Comparison of ENCODE assay signal across 8 cellular contexts in the genomic region with DNA sequence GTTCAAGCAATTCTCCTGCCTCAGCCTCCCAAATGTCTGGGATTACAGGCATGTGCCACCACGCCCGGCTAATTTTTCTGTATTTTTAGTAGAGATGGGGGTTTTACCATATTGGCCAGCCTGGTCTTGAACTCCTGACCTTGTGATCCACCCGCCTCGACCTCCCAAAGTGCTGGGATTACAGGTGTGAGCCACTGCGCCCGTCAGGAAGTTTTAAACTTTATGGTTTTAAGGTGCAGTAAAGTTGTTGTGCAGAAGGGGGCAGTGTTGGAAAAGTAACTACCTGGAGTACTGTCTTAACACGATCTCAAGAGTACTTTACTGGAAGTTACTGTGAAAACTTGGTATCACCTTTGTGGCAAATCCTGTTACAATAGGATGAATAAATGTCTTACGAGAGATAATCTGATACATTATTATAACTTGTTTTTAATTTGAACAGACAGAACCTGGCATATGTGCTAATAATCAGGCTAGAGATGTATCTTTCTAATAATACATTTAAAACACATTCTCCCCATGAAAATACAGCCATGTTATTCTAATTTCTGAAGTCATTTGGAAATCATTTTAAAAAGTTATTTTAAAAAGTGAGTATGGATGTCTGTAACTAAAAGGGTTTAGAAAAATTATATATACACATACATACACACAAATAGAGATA. TPM values are rescaled to one million over a fixed set of nuclear protein-coding genes. Genes with fewer than 3 reads are reported as not detected.
A peak's percentile ranks its signal among the peaks of the same experiment; 100 is the strongest.
DNase-seq lines count a peak whose midpoint lies in the region; ATAC-seq and TF ChIP-seq lines count a peak whose summit lies in the region.

No MANE protein-coding gene starts in this region.

- no peak overlapping the region for H2BK15ac ChIP-seq in neuronal stem cell (ENCODE audit: low read length)

- intact Hi-C loops in vagina (cut with DNase I) = no loop called here

- no peak overlapping the region for H3K18ac ChIP-seq in neuronal stem cell (ENCODE audit: low read length)

- no peaks in the 10 kb centered on the region for H3K9me3 ChIP-seq in fibroblast of lung (ENCODE audit: control insufficient read depth, insufficient read depth, low read depth, low read length)
- no peaks in the 10 kb centered on the region for H3K9me3 ChIP-seq in neuronal stem cell (replicated peaks in 1 of 2; ENCODE audit: control insufficient read depth in 2 of 2, insufficient read depth in 1 of 2, low read depth in 1 of 2, low read length in 2 of 2)
- H3K9me3 ChIP-seq in vagina = no peaks in the 10 kb centered on the region

- H3K27ac ChIP-seq in fibroblast of lung (ENCODE audit: insufficient read depth, low read length) = no peak overlapping the region
- H3K27ac ChIP-seq in neuronal stem cell (replicated peaks; ENCODE audit: low read length) = no peak overlapping the region
- H3K27ac ChIP-seq in vagina = no peak overlapping the region

- H3K4me3 ChIP-seq in fibroblast of lung (replicated peaks in 1 of 4; ENCODE audit: control extremely low read depth in 1 of 4, insufficient read depth in 1 of 4, low read depth in 3 of 4, low read length in 4 of 4) (no peak overlapping the region), neuronal stem cell (ENCODE audit: low read length in 2 of 2) (no peak overlapping the region), vagina (no peak overlapping the region)

- H3K36me3 ChIP-seq in fibroblast of lung (ENCODE audit: control insufficient read depth, insufficient read depth, low read length) = no peaks in the 10 kb centered on the region
- no peaks in the 10 kb centered on the region for H3K36me3 ChIP-seq in neuronal stem cell (replicated peaks in 1 of 2; ENCODE audit: control insufficient read depth in 2 of 2, insufficient read depth in 2 of 2, low read length in 2 of 2)
- no peaks in the 10 kb centered on the region for H3K36me3 ChIP-seq in vagina

- H2AFZ ChIP-seq in fibroblast of lung (ENCODE audit: low read length) (no peak overlapping the region), neuronal stem cell (ENCODE audit: low read length) (no peak overlapping the region)

- H3K23ac ChIP-seq in neuronal stem cell (ENCODE audit: low read depth, low read length, poor library complexity) = no peak overlapping the region

- H3K4me2 ChIP-seq in fibroblast of lung (ENCODE audit: extremely low read depth, insufficient read depth, low read length) (no peak overlapping the region), neuronal stem cell (ENCODE audit: insufficient read depth, low read length, poor library complexity, severe bottlenecking) (no peak overlapping the region)

- no peak overlapping the region for H2AK5ac ChIP-seq in neuronal stem cell (ENCODE audit: low read depth, low read length)

- no peaks in the 10 kb centered on the region for H4K20me1 ChIP-seq in fibroblast of lung (ENCODE audit: control insufficient read depth, extremely low read depth, insufficient read depth, low read length)

- H2BK120ac ChIP-seq in neuronal stem cell (ENCODE audit: low read depth, low read length) = no peak overlapping the region

- H4K91ac ChIP-seq in neuronal stem cell (ENCODE audit: low read depth, low read length, poor library complexity) = no peak overlapping the region

- H3K14ac ChIP-seq in neuronal stem cell (ENCODE audit: low read length) = no peak overlapping the region

- no peak overlapping the region for H4K8ac ChIP-seq in neuronal stem cell (ENCODE audit: low read depth, low read length)

- H3K4ac ChIP-seq in neuronal stem cell (ENCODE audit: low read length) = no peak overlapping the region

- WGBS in neuronal stem cell (ENCODE audit: extremely low coverage in 2 of 2, insufficient read length in 2 of 2, insufficient replicate concordance in 1 of 2), 2 donors = no CpG with 5 or more reads among the region's 8 CpGs

- TF ChIP-seq CTCF in fibroblast of lung (conservative IDR thresholded peaks at IDR 0.05 in 1 of 2, IDR thresholded peaks at IDR 0.05 in 1 of 2; ENCODE audit: low read depth in 1 of 2, low read length in 2 of 2) (peak; percentile 57 to 76), vagina (IDR thresholded peaks at IDR 0.05) (peak; percentile 47 to 77 (median 53))

- no peak overlapping the region for H2BK12ac ChIP-seq in neuronal stem cell (ENCODE audit: low read length)

- H3K9ac ChIP-seq in fibroblast of lung (ENCODE audit: insufficient read depth, low read length) (no peak overlapping the region), neuronal stem cell (ENCODE audit: low read depth, low read length, poor library complexity) (no peak overlapping the region)

- peak; percentile 45 for DNase-seq in D341Med (ENCODE audit: low spot score)
- peak; percentile 1 for DNase-seq in NK-92 (lab: John Stamatoyannopoulos, UW; ENCODE audit: unreplicated experiment)
- peak; percentile 53 for DNase-seq in activated T-cell treated with anti-CD3 and anti-CD28 coated beads for 24 hours (ENCODE audit: low read depth)
- DNase-seq in fibroblast of lung (ENCODE audit: low read depth in 2 of 2) = peak; percentile 47 to 71
- DNase-seq in neuronal stem cell (ENCODE audit: low spot score) = peak; percentile 47
- no peak for DNase-seq in vagina (ENCODE audit: extremely low spot score in 2 of 2)

- TF ChIP-seq POLR2A in vagina (IDR thresholded peaks at IDR 0.05) = no peak

- no peak overlapping the region for H2BK5ac ChIP-seq in neuronal stem cell (ENCODE audit: low read length)

- H3K27me3 ChIP-seq in fibroblast of lung (ENCODE audit: control insufficient read depth, insufficient read depth, low read length) (no peaks in the 10 kb centered on the region), neuronal stem cell (ENCODE audit: control insufficient read depth in 3 of 3, insufficient read depth in 3 of 3, low read depth in 1 of 3, low read length in 3 of 3) (no peaks in the 10 kb centered on the region), vagina (no peaks in the 10 kb centered on the region)

- no peaks in the 10 kb centered on the region for H3K79me1 ChIP-seq in neuronal stem cell (ENCODE audit: low read depth, low read length)

- H3K79me2 ChIP-seq in fibroblast of lung (ENCODE audit: control insufficient read depth, insufficient read depth, low read length) = no peaks in the 10 kb centered on the region

- peak; percentile 58 for ATAC-seq in HG02588 (IDR thresholded peaks at IDR 0.05; ENCODE audit: unreplicated experiment)
- ATAC-seq in GM19395 (IDR thresholded peaks at IDR 0.05; ENCODE audit: unreplicated experiment) = no peak

- H3K4me1 ChIP-seq in fibroblast of lung (ENCODE audit: control insufficient read depth, extremely low read depth, insufficient read depth, low read length) (no peaks in the 10 kb centered on the region), neuronal stem cell (ENCODE audit: control insufficient read depth in 2 of 2, insufficient read depth in 1 of 2, low read depth in 1 of 2, low read length in 2 of 2) (no peaks in the 10 kb centered on the region), vagina (no peaks in the 10 kb centered on the region)

RNA-seq across cellular contexts. Expression of a gene that starts 10.8 kb away (rescaled TPM):
- total RNA-seq in fibroblast of lung (0.77 and 0.83 TPM in 2 replicates), vagina (5.2 TPM)
- 0.06 and 0.09 TPM in 2 replicates for polyA plus RNA-seq in fibroblast of lung
- 0.15 and 0.24 TPM in 2 replicates for polyA plus RNA-seq in fibroblast of lung (2012)
- not detected in 2 replicates for polyA minus RNA-seq in fibroblast of lung (ENCODE audit: low replicate concordance)
- 0.13 TPM for polyA plus RNA-seq in neuronal stem cell (2013, experiment 1 of 2)
- 0.32 TPM for polyA plus RNA-seq in neuronal stem cell (2013, experiment 2 of 2)

RNA-seq across cellular contexts. Expression of a gene that starts 48.7 kb away (rescaled TPM):
- total RNA-seq in fibroblast of lung (14.4 and 14.6 TPM in 2 replicates), vagina (15.0 TPM)
- polyA plus RNA-seq in fibroblast of lung = 11.3 and 13.5 TPM in 2 replicates
- polyA plus RNA-seq in fibroblast of lung (2012) = 10.4 and 10.8 TPM in 2 replicates
- 1.0 and 1.7 TPM in 2 replicates for polyA minus RNA-seq in fibroblast of lung (ENCODE audit: low replicate concordance)
- 21.0 TPM for polyA plus RNA-seq in neuronal stem cell (2013, experiment 1 of 2)
- 22.0 TPM for polyA plus RNA-seq in neuronal stem cell (2013, experiment 2 of 2)

Comparison
In these comparisons a context has a peak if more than half of its experiments do, and no peak if none do; other contexts are left out.
1. DNase-seq: peak in D341Med (single experiment), NK-92 (single experiment), activated T-cell treated with anti-CD3 and anti-CD28 coated beads for 24 hours (single experiment), fibroblast of lung (2 of 2) and neuronal stem cell (single experiment); none in vagina (0 of 2).